ENCODE assay signal across 8 cellular contexts in the genomic region with DNA sequence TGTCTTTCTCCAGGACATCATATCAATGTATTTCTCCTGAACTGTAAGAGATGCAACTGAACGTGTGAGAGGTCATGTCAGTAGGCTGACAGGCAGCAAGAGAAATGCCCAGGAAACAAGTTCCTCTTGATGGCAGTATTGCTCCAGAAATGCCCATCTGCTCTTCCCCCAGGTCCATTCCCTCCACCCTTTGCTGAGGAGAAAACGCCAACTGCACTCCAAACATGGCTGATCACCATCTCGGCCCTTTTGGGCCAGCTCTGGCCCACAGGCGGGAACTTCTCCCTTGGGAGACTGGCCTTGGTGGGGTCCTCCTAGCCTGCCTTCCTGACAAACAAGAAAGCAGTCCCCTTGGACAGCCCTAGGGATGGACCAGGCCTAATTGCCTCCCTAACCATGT.
DNase-seq lines count a peak whose midpoint lies in the region; ATAC-seq and TF ChIP-seq lines count a peak whose summit lies in the region.

No MANE protein-coding gene starts in this region.

- H3K4me1 Mint-ChIP-seq in activated T-cell treated with anti-CD3 and anti-CD28 coated beads, Interleukin-2, amount 50 U/mL, for 4 hours (ENCODE audit: low read depth), result no peaks in the 10 kb centered on the region

- H3K4me3 Mint-ChIP-seq in activated T-cell treated with anti-CD3 and anti-CD28 coated beads, Interleukin-2, amount 50 U/mL, for 4 hours, result no peak overlapping the region

- H3K36me3 Mint-ChIP-seq in activated T-cell treated with anti-CD3 and anti-CD28 coated beads, Interleukin-2, amount 50 U/mL, for 4 hours (ENCODE audit: insufficient read depth), result no peaks in the 10 kb centered on the region

- peak; percentile 24 for TF ChIP-seq CTCF in astrocyte of the cerebellum (IDR thresholded peaks at IDR 0.05; ENCODE audit: low read depth, low read length, missing control alignments)

- no peaks in the 10 kb centered on the region for H3K27me3 Mint-ChIP-seq in activated T-cell treated with anti-CD3 and anti-CD28 coated beads, Interleukin-2, amount 50 U/mL, for 4 hours (ENCODE audit: low read depth)

- DNase-seq in MV-4-11 (lab: John Stamatoyannopoulos, UW), result peak; percentile 22
- no peak for DNase-seq in astrocyte of the cerebellum (ENCODE audit: low read depth)
- peak; percentile 75 for DNase-seq in pons (ENCODE audit: low spot score)
- DNase-seq in activated T-cell treated with anti-CD3 and anti-CD28 coated beads, Interleukin-2, amount 50 U/mL, for 4 hours, result no peak
- no peak for DNase-seq in SIG-M5 (lab: John Stamatoyannopoulos, UW)

- in situ Hi-C loops in astrocyte of the cerebellum (cut with HindIII; ENCODE audit: low sequenced_read_pairs), result no loop called here

- no peaks in the 10 kb centered on the region for H3K9me3 Mint-ChIP-seq in activated T-cell treated with anti-CD3 and anti-CD28 coated beads, Interleukin-2, amount 50 U/mL, for 4 hours

- H3K4me3 ChIP-seq in astrocyte of the cerebellum (ENCODE audit: low read depth, low read length), result no peak overlapping the region

- peak; percentile 26 for ATAC-seq in GM18868 (IDR thresholded peaks at IDR 0.05; ENCODE audit: unreplicated experiment)
- no peak for ATAC-seq in activated T-cell treated with anti-CD3 and anti-CD28 coated beads, Interleukin-2, amount 50 U/mL, for 4 hours
- no peak for ATAC-seq in HG03135 (IDR thresholded peaks at IDR 0.05; ENCODE audit: unreplicated experiment)
- ATAC-seq in HG02571 (IDR thresholded peaks at IDR 0.05; ENCODE audit: unreplicated experiment), result no peak

Comparison
In these comparisons a context has a peak if more than half of its experiments do, and no peak if none do; other contexts are left out.
1. DNase-seq: peak in MV-4-11 (single experiment) and pons (single experiment); none in astrocyte of the cerebellum (single experiment), activated T-cell treated with anti-CD3 and anti-CD28 coated beads, Interleukin-2, amount 50 U/mL, for 4 hours (single experiment) and SIG-M5 (single experiment).